ENCODE assay signal across 1 cellular context in genomic region chr13:108682714-108683113, GRCh38.
TF ChIP-seq lines count a peak whose summit lies in the region.

No MANE protein-coding gene starts in this region.

TF ChIP-seq in K562, 482 proteins besides CTCF, POLR2A, EP300 and RAD21 (continued from another document and continues in another):
- no peak for TF ChIP-seq BRCA1 (IDR thresholded peaks at IDR 0.05)
- TF ChIP-seq BRCA1 (CRISPR knock-in tag; IDR thresholded peaks at IDR 0.05), result no peak
- no peak for TF ChIP-seq CHD1 (IDR thresholded peaks at IDR 0.05; ENCODE audit: low read length)
- TF ChIP-seq CUX1 (CRISPR knock-in tag; IDR thresholded peaks at IDR 0.05), result no peak
- no peak for TF ChIP-seq LEF1 (IDR thresholded peaks at IDR 0.05)
- peak; percentile 93 for TF ChIP-seq ZNF239 (CRISPR knock-in tag; IDR thresholded peaks at IDR 0.05)
- no peak for TF ChIP-seq GABPB2 (CRISPR knock-in tag; conservative IDR thresholded peaks at IDR 0.05)
- TF ChIP-seq TGIF2 (CRISPR knock-in tag; IDR thresholded peaks at IDR 0.05), result no peak
- TF ChIP-seq MYNN (IDR thresholded peaks at IDR 0.05), result no peak
- no peak for TF ChIP-seq MYNN (CRISPR knock-in tag; IDR thresholded peaks at IDR 0.05)
- TF ChIP-seq, protein P1, sequence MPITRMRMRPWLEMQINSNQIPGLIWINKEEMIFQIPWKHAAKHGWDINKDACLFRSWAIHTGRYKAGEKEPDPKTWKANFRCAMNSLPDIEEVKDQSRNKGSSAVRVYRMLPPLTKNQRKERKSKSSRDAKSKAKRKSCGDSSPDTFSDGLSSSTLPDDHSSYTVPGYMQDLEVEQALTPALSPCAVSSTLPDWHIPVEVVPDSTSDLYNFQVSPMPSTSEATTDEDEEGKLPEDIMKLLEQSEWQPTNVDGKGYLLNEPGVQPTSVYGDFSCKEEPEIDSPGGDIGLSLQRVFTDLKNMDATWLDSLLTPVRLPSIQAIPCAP (CRISPR knock-in tag; IDR thresholded peaks at IDR 0.05; ENCODE audit: borderline replicate concordance), result no peak
- no peak for TF ChIP-seq SMAD2 (IDR thresholded peaks at IDR 0.05; ENCODE audit: low read depth, low read length)
- TF ChIP-seq E2F3 (CRISPR knock-in tag; IDR thresholded peaks at IDR 0.05), result 0 out of 2 replicates have a peak, but pooled peaks have one; percentile 52
- no peak for TF ChIP-seq ZNF764 (CRISPR knock-in tag; IDR thresholded peaks at IDR 0.05; ENCODE audit: low read depth)
- no peak for TF ChIP-seq RBFOX2 (IDR thresholded peaks at IDR 0.05; ENCODE audit: low read depth, low read length)
- TF ChIP-seq TEAD1 (CRISPR knock-in tag; IDR thresholded peaks at IDR 0.05), result peak in 1 of 2 experiments; percentile 98; a peak in 2 of 4 replicates
- peak; percentile 93; the same call in 1 of the 2 replicates for TF ChIP-seq HSF4 (CRISPR knock-in tag; IDR thresholded peaks at IDR 0.05; ENCODE audit: borderline replicate concordance)
- peak; percentile 73 for TF ChIP-seq CXXC5 (CRISPR knock-in tag; IDR thresholded peaks at IDR 0.05)
- TF ChIP-seq ZNF79 (CRISPR knock-in tag; IDR thresholded peaks at IDR 0.05; ENCODE audit: low read depth), result peak; percentile 93
- no peak for TF ChIP-seq CBX3 (IDR thresholded peaks at IDR 0.05; ENCODE audit: borderline replicate concordance in 1 of 2, low read length in 2 of 2)
- TF ChIP-seq NCOA2 (IDR thresholded peaks at IDR 0.05; ENCODE audit: partially characterized antibody in 2 of 2), result no peak
- TF ChIP-seq PHTF2 (CRISPR knock-in tag; IDR thresholded peaks at IDR 0.05), result peak; percentile 79; the same call in 1 of the 2 replicates
- TF ChIP-seq KLF6 (CRISPR knock-in tag; IDR thresholded peaks at IDR 0.05; ENCODE audit: borderline replicate concordance), result peak; percentile 98
- TF ChIP-seq ZBTB40 (IDR thresholded peaks at IDR 0.05), result no peak
- TF ChIP-seq ZBTB40 (CRISPR knock-in tag; IDR thresholded peaks at IDR 0.05), result no peak
- no peak for TF ChIP-seq BCOR (IDR thresholded peaks at IDR 0.05)
- TF ChIP-seq, protein P2, sequence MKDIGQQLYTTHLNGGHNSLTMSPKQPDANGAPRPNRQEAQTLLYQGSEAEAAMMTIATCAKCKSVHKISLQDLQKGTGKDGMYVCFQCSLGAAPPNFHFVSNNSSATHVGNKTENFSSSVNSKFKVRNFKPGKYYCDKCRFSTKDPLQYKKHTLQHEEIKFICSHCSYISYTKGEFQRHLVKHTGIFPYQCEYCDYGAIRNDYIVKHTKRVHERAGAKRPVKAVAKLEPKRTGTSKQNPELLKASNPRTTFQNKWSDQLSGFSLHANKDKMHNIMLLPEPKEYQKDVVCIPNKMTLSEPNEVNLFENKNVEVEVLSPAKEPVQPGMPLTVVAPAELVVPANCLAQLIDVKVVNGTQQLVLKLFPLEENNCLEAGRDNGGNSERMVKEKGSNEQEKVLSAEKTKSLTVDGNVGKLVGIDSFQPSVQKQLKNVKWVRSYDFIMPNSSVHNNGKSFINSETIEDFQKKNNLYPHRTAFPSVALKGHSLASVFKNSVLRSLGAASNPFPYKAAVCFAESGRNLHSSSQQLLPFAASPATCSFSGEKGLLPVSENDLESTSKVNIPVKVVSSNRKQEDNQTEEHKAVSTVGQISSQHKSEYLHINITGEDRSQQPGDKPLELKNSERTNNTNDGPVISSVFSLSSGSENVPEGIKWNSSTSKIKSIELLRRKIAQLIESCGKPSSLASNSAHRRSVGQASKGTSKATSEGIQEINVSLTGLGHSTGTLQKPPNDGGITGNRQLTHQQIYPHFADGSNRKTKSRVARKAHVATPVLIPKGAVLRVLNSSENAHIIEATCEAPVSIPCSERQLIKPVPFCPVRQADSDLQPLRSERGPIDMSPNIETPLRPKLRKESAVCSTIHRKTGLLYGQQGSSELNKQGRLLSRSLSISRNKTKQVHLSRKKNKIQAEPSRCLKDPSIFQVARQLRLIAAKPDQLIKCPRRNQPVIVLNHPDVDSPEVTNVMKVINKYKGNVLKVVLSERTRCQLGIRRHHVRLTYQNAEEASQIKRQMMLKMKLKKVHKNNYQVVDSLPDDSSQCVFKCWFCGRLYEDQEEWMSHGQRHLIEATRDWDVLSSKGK (CRISPR knock-in tag; IDR thresholded peaks at IDR 0.05), result no peak
- no peak for TF ChIP-seq RFX5 (IDR thresholded peaks at IDR 0.05; ENCODE audit: low read depth, low read length)
- no peak for TF ChIP-seq MLLT1 (IDR thresholded peaks at IDR 0.05)
- TF ChIP-seq NFYB (IDR thresholded peaks at IDR 0.05; ENCODE audit: extremely low read depth, insufficient read length), result no peak
- TF ChIP-seq ERF (CRISPR knock-in tag; IDR thresholded peaks at IDR 0.05), result peak; percentile 92
- no peak for TF ChIP-seq TAF1 (IDR thresholded peaks at IDR 0.05; ENCODE audit: control insufficient read depth, extremely low read depth, insufficient read depth, low read length, severe bottlenecking)
- TF ChIP-seq MAZ (CRISPR knock-in tag; conservative IDR thresholded peaks at IDR 0.05 in 1 of 2, IDR thresholded peaks at IDR 0.05 in 1 of 2), result peak in 1 of 2 experiments; percentile 82; a peak in 2 of 4 replicates
- peak; percentile 61 for TF ChIP-seq TAL1 (IDR thresholded peaks at IDR 0.05)
- no peak for TF ChIP-seq ZZZ3 (IDR thresholded peaks at IDR 0.05)
- TF ChIP-seq KLF13 (tag; IDR thresholded peaks at IDR 0.05; ENCODE audit: borderline replicate concordance, low read depth), result no peak
- TF ChIP-seq FOS (IDR thresholded peaks at IDR 0.05; ENCODE audit: extremely low read depth, insufficient read length), result no peak
- TF ChIP-seq ZNF140 (CRISPR knock-in tag; IDR thresholded peaks at IDR 0.05), result 0 out of 2 replicates have a peak, but pooled peaks have one; percentile 36
- TF ChIP-seq GATA2 (CRISPR knock-in tag; IDR thresholded peaks at IDR 0.05), result no peak
- TF ChIP-seq PHF20 (IDR thresholded peaks at IDR 0.05; ENCODE audit: partially characterized antibody), result no peak
- no peak for TF ChIP-seq FOXJ3 (CRISPR knock-in tag; IDR thresholded peaks at IDR 0.05)
- no peak for TF ChIP-seq ZSCAN29 (IDR thresholded peaks at IDR 0.05)
- TF ChIP-seq, protein P3, sequence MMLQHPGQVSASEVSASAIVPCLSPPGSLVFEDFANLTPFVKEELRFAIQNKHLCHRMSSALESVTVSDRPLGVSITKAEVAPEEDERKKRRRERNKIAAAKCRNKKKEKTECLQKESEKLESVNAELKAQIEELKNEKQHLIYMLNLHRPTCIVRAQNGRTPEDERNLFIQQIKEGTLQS (IDR thresholded peaks at IDR 0.05), result no peak
- TF ChIP-seq, protein P3 (CRISPR knock-in tag; conservative IDR thresholded peaks at IDR 0.05), result no peak
- TF ChIP-seq ZNF445 (CRISPR knock-in tag; IDR thresholded peaks at IDR 0.05; ENCODE audit: low read depth), result 0 out of 2 replicates have a peak, but pooled peaks have one; percentile 38
